ENCODE assay signal across 8 cellular contexts in the genomic region with DNA sequence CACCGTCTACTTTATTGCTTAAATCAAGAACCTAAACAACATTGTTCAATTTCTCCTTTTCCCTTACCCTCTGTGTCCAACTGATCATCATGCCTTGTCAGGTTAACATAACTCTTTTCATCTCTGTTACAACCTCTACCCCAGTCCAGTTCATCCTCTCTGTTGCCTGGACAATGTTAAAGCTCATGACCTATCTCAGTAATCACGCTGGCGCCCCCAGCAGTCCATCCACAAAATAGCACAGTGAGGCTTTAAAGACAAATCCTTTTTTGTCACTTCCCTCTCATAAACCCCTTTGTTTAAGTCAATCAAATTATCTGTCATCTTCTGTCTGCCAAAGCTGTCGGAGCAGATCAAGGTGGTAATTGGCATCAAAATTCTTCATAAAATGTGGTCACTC.
DNase-seq lines count a peak whose midpoint lies in the region; ATAC-seq and TF ChIP-seq lines count a peak whose summit lies in the region.

No MANE protein-coding gene starts in this region.

- H3K23ac ChIP-seq in mesendoderm (ENCODE audit: low read length): no peak overlapping the region

- TF ChIP-seq CTCF in KMS-11 (conservative IDR thresholded peaks at IDR 0.05; ENCODE audit: low read depth, low read length) (peak; percentile 77), activated B cell treated with CpG ODN at 0.5 μM for 24 hours (IDR thresholded peaks at IDR 0.05) (peak; percentile 17)

- intact Hi-C loops in activated B cell treated with CpG ODN at 0.5 μM for 24 hours (cut with micrococcal nuclease): loop anchor here (5.0 to 10.0 kb wide), 3 partner anchors 137 to 400 kb away; no protein-coding TSS in a partner anchor

- WGBS in mesendoderm (ENCODE audit: extremely low coverage, insufficient coverage, low lambda C conversion rate): no CpG with 5 or more reads among the region's 4 CpGs

- H3K27me3 ChIP-seq in KMS-11 (ENCODE audit: insufficient read depth, low read depth): no peaks in the 10 kb centered on the region
- H3K27me3 ChIP-seq in mesendoderm (ENCODE audit: insufficient read depth, low read length, poor library complexity): no peaks in the 10 kb centered on the region

- no peak overlapping the region for H2BK15ac ChIP-seq in mesendoderm (replicated peaks; ENCODE audit: low read depth)

- H2BK5ac ChIP-seq in mesendoderm (ENCODE audit: low read length): no peak overlapping the region

- no peak overlapping the region for H4K8ac ChIP-seq in mesendoderm (ENCODE audit: low read depth, low read length)

- H3K18ac ChIP-seq in mesendoderm (ENCODE audit: low read length): no peak overlapping the region

- H3K4me2 ChIP-seq in KMS-11: no peak overlapping the region
- no peak overlapping the region for H3K4me2 ChIP-seq in mesendoderm (ENCODE audit: low read length)

- DNase-seq in NOMO-1 treated with DMSO at 0.1 percent for 48 hours (lab: John Stamatoyannopoulos, UW; ENCODE audit: unreplicated experiment) (peak; percentile 29), NOMO-1 treated with dmso at 0.1 percent for 144 hours (lab: John Stamatoyannopoulos, UW; ENCODE audit: unreplicated experiment) (no peak), activated B cell treated with CpG ODN at 0.5 μM for 24 hours (no peak), dermis blood vessel endothelial cell (peak; percentile 71), mesendoderm (peak; percentile 73), KG1 (lab: John Stamatoyannopoulos, UW) (no peak)

- peaks cover 6% of the 10 kb centered on the region for H3K4me1 ChIP-seq in KMS-11 (ENCODE audit: low read depth, poor library complexity, severe bottlenecking)
- no peaks in the 10 kb centered on the region for H3K4me1 ChIP-seq in mesendoderm (ENCODE audit: control insufficient read depth, low read depth, low read length)

- no peaks in the 10 kb centered on the region for H3K27me3 Mint-ChIP-seq in activated B cell treated with CpG ODN at 0.5 μM for 24 hours

- H3K27ac Mint-ChIP-seq in activated B cell treated with CpG ODN at 0.5 μM for 24 hours: no peak overlapping the region

- peaks cover 49% of the 10 kb centered on the region for H3K36me3 Mint-ChIP-seq in activated B cell treated with CpG ODN at 0.5 μM for 24 hours (ENCODE audit: low read depth)

- no peak overlapping the region for H3K56ac ChIP-seq in mesendoderm (ENCODE audit: low read length)

- no peak overlapping the region for H2AFZ ChIP-seq in KMS-11 (ENCODE audit: low read depth)

- H3K27ac ChIP-seq in KMS-11 (no peak overlapping the region), mesendoderm (ENCODE audit: low read depth, low read length) (no peak overlapping the region), temporal lobe (ENCODE audit: low read depth, low read length) (peak overlapping the region; percentile 22)

- H2BK120ac ChIP-seq in mesendoderm (ENCODE audit: low read depth, low read length): no peak overlapping the region

- H3K9ac ChIP-seq in KMS-11 (no peak overlapping the region), mesendoderm (ENCODE audit: low read length) (no peak overlapping the region)

- no peak overlapping the region for H3K4ac ChIP-seq in mesendoderm (ENCODE audit: low read depth, low read length)

- H3K4me3 Mint-ChIP-seq in activated B cell treated with CpG ODN at 0.5 μM for 24 hours: no peak overlapping the region

- ATAC-seq in activated B cell treated with CpG ODN at 0.5 μM for 24 hours (ENCODE audit: low read depth): no peak

- no peaks in the 10 kb centered on the region for H3K4me1 Mint-ChIP-seq in activated B cell treated with CpG ODN at 0.5 μM for 24 hours

- H3K36me3 ChIP-seq in KMS-11 (ENCODE audit: insufficient read depth) (no peaks in the 10 kb centered on the region), mesendoderm (ENCODE audit: control insufficient read depth, insufficient read depth, low read length) (no peaks in the 10 kb centered on the region)

- POLR2A ChIA-PET in activated B cell treated with CpG ODN at 0.5 μM for 24 hours (lab: Charles Lee): no interaction called here

- H3K79me1 ChIP-seq in mesendoderm (ENCODE audit: low read length): peaks cover 8% of the 10 kb centered on the region

- H3K4me3 ChIP-seq in KMS-11 (IDR thresholded peaks at IDR 0.05; ENCODE audit: insufficient read depth, low read depth, low read length) (no peak overlapping the region), mesendoderm (ENCODE audit: low read length) (no peak overlapping the region)

- peaks cover 12% of the 10 kb centered on the region; the same call in 1 of the 2 replicates for H3K79me2 ChIP-seq in KMS-11 (ENCODE audit: insufficient read depth, low read depth)
- H3K79me2 ChIP-seq in mesendoderm (ENCODE audit: control insufficient read depth, insufficient read depth, low read length): peaks cover 2% of the 10 kb centered on the region

- CTCF ChIA-PET in activated B cell treated with CpG ODN at 0.5 μM for 24 hours (lab: Charles Lee): interaction anchor here (1.6 kb wide), 1 partner anchor 16 kb away, joined by 4 read pairs; no protein-coding TSS in a partner anchor

- no peak overlapping the region for H4K5ac ChIP-seq in mesendoderm (ENCODE audit: low read length)

- H2AK5ac ChIP-seq in mesendoderm (ENCODE audit: low read length): no peak overlapping the region

- peaks cover 8% of the 10 kb centered on the region for H3K9me3 Mint-ChIP-seq in activated B cell treated with CpG ODN at 0.5 μM for 24 hours

- H4K20me1 ChIP-seq in KMS-11 (ENCODE audit: insufficient read depth): no peaks in the 10 kb centered on the region

Comparison
In these comparisons a context has a peak if more than half of its experiments do, and no peak if none do; other contexts are left out.
1. DNase-seq: peak in NOMO-1 treated with DMSO at 0.1 percent for 48 hours (single experiment), dermis blood vessel endothelial cell (single experiment) and mesendoderm (single experiment); none in NOMO-1 treated with dmso at 0.1 percent for 144 hours (single experiment), activated B cell treated with CpG ODN at 0.5 μM for 24 hours (single experiment) and KG1 (single experiment).